14 cellular contexts compared by ENCODE assay signal in the genomic region with DNA sequence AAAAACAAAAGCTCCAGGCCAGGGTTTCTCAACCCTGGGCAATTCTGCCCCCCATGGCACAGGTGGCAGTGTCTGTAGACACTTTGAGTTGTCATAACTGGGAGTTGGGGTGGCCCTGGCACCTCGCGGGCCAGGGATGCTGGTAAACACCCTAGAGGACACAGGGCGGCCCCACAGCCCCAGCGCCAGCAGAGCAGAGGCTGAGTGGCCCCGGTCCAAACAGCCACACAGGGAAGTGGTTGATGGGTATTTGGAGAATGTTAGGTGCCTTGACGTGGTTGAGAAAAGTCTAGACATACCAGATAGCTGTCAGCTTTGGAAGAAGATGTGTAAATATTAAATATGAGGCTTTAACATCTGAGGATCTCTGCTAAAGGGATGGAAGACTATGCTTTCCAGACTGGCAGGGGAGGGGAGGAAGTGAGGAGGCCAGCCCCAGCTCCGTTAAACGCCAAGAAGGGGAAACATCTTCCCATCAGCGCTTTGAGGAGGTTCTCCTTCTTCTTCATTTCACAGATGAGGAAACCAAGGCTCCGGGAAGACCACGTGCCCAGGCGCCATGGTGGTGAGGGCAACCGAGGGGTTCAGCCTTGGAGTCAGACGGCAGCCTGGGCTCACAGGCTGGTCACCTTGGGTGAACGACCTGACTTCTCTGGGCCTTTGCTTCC.
DNase-seq lines count a peak whose midpoint lies in the region; ATAC-seq and TF ChIP-seq lines count a peak whose summit lies in the region.
"Had no signal": no experiment of that assay in that cellular context is flagged by ENCODE, and none has a peak within 500 bp of the region (broad histone marks: within the 10 kb centered on the region; RNA-seq: fewer than 3 reads in every experiment).

No MANE protein-coding gene starts in this region.

- H3K27ac Mint-ChIP-seq in osteocyte (ENCODE audit: unreplicated experiment): peak overlapping the region; percentile 14
- H3K27ac Mint-ChIP-seq: CD8-positive, alpha-beta memory T cell had no signal

- no peak for TF ChIP-seq EP300 in gastroesophageal sphincter (IDR thresholded peaks at IDR 0.05)

- no peaks in the 10 kb centered on the region for H3K36me3 ChIP-seq in PC-3 (ENCODE audit: low read depth, low read length)
- no peaks in the 10 kb centered on the region for H3K36me3 ChIP-seq in gastroesophageal sphincter

- no peaks in the 10 kb centered on the region for H3F3A ChIP-seq in PC-3 (ENCODE audit: low read length, unreplicated experiment)

- peaks cover 57% of the 10 kb centered on the region for H3K4me1 Mint-ChIP-seq in osteocyte (ENCODE audit: unreplicated experiment)

- TF ChIP-seq CTCF in PC-3 (conservative IDR thresholded peaks at IDR 0.05; ENCODE audit: low read depth, low read length) (no peak), gastroesophageal sphincter (IDR thresholded peaks at IDR 0.05) (no peak), osteocyte (IDR thresholded peaks at IDR 0.05) (no peak)

- H3K4me3 Mint-ChIP-seq in osteocyte (ENCODE audit: unreplicated experiment): no peak overlapping the region

- ATAC-seq in PC-3 (peak; percentile 11; the same call in 1 of the 2 replicates), gastroesophageal sphincter (no peak), left colon (no peak), HG02759 (IDR thresholded peaks at IDR 0.05; ENCODE audit: unreplicated experiment) (no peak), GM21619 (IDR thresholded peaks at IDR 0.05; ENCODE audit: unreplicated experiment) (no peak)

- H3K9me3 Mint-ChIP-seq in osteocyte (ENCODE audit: unreplicated experiment): peaks cover 6% of the 10 kb centered on the region

- H2AFZ ChIP-seq in PC-3 (ENCODE audit: low read length): no peak overlapping the region
- H2AFZ ChIP-seq: hepatocyte had no signal

- no peak for TF ChIP-seq POLR2A in gastroesophageal sphincter (IDR thresholded peaks at IDR 0.05)

- 69% methylated on average over 8 of the region's 15 CpGs; no CpG with 5 or more reads in 1 of the 2 donors for WGBS in gastroesophageal sphincter (ENCODE audit: low coverage in 1 of 2), 2 donors

- POLR2A ChIA-PET in PC-3 (lab: Charles Lee; ENCODE audit: unreplicated experiment): no interaction called here

- peaks cover 3% of the 10 kb centered on the region for H3K27me3 Mint-ChIP-seq in osteocyte (ENCODE audit: unreplicated experiment)

- H3K9me3 ChIP-seq in PC-3 (ENCODE audit: low read length): peaks cover 6% of the 10 kb centered on the region
- peaks cover 0 to 10% (median 0%) of the 10 kb centered on the region in 3 donors for H3K9me3 ChIP-seq in gastroesophageal sphincter

- no peak overlapping the region for H3K27ac ChIP-seq in PC-3 (ENCODE audit: low read length)
- peak overlapping the region; percentile 49 to 88 (median 74) for H3K27ac ChIP-seq in gastroesophageal sphincter
- H3K27ac ChIP-seq: epithelial cell of prostate, hepatocyte had no signal

- no peaks in the 10 kb centered on the region for H3K9me2 ChIP-seq in PC-3 (replicated peaks; ENCODE audit: low read length)

- H3K27me3 ChIP-seq in PC-3 (ENCODE audit: low read length): no peaks in the 10 kb centered on the region
- no peaks in the 10 kb centered on the region for H3K27me3 ChIP-seq in gastroesophageal sphincter
- H3K27me3 ChIP-seq: hepatocyte had no signal

- no peaks in the 10 kb centered on the region for H3K79me2 ChIP-seq in PC-3 (ENCODE audit: low read length)
- H3K79me2 ChIP-seq: hepatocyte had no signal

- intact Hi-C loops in PC-3 (cut with micrococcal nuclease): no loop called here
- intact Hi-C loops in left colon (cut with DNase I, micrococcal nuclease): loop anchor here in 1 of 2 donors (10.0 kb wide), 2 partner anchors 185 to 725 kb away; no protein-coding TSS in a partner anchor

- no TSS peak for BruUV-seq in PC-3 (replicated peaks; lab: Mats Ljungman, UMichigan)

- DNase-seq in EH (ENCODE audit: low read depth) (peak; percentile 60), PC-3 (no peak), osteocyte (ENCODE audit: extremely low spot score, unreplicated experiment) (no peak), NCI-H1436 (lab: John Stamatoyannopoulos, UW) (no peak), left colon (no peak)
- DNase-seq: activated CD4-positive, alpha-beta T cell treated with anti-CD3 and anti-CD28 coated beads for 48 hours; CD8-positive, alpha-beta memory T cell; NCI-H2081; retina had no signal

- H3K9ac ChIP-seq in PC-3 (ENCODE audit: low read length): no peak overlapping the region

- CTCF ChIA-PET in PC-3 (lab: Charles Lee): no interaction called here

- H3K4me2 ChIP-seq in PC-3 (ENCODE audit: low read length): no peak overlapping the region
- H3K4me2 ChIP-seq: hepatocyte had no signal

- no peaks in the 10 kb centered on the region for H4K20me1 ChIP-seq in PC-3 (ENCODE audit: low read length)

- H3K36me3 Mint-ChIP-seq in osteocyte (ENCODE audit: unreplicated experiment): no peaks in the 10 kb centered on the region

- H3K4me1 ChIP-seq in PC-3 (ENCODE audit: insufficient read depth, low read length) (no peaks in the 10 kb centered on the region), gastroesophageal sphincter (peaks cover 10 to 84% (median 21%) of the 10 kb centered on the region in 3 donors)

- H3K4me3 ChIP-seq in PC-3 (ENCODE audit: low read length): no peak overlapping the region
- no peak overlapping the region for H3K4me3 ChIP-seq in gastroesophageal sphincter
- H3K4me3 ChIP-seq: hepatocyte had no signal
